11 cellular contexts compared by ENCODE assay signal in the genomic region with DNA sequence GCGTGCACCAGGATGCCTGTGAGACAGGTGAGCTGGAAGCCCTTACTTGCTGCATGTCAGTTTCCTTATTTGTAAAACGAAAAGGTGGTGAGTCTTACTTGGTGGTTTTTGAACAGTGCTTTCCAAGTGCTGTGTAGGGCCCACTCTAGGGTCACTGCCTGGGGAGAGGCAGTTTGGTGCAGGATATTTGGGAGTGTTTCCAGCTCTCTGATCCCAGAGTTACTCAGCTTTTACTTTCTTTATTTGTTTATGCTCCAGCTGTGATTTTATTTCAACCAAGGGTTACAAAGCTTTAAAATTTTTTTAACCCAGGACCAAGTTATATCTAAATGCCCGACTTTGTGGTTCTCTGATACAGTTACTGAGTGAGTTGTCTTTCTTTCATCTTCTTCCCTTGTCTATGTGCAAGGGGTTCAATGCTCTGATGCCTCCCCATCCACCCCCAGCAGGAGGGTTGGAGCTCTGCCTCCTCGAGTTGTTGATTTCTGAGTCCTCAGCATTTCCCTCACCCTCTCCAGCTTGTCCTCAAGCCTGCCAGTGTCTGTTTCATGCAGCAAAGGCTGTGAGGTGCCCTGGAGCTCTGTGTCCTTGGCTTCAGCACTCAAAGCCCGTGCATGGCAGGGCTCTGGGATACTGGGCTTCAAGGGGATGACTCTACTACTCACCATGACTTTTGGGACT.
DNase-seq lines count a peak whose midpoint lies in the region; ATAC-seq lines count a peak whose summit lies in the region.
"Had no signal": no experiment of that assay in that cellular context is flagged by ENCODE, and none has a peak within 500 bp of the region (broad histone marks: within the 10 kb centered on the region; RNA-seq: fewer than 3 reads in every experiment).

No MANE protein-coding gene starts in this region.

- H3K27me3 ChIP-seq in rectal smooth muscle tissue (ENCODE audit: control insufficient read depth, insufficient read depth, low read length), result no peaks in the 10 kb centered on the region

- no peak overlapping the region for H3K9ac ChIP-seq in rectal smooth muscle tissue (ENCODE audit: low read length)
- H3K9ac ChIP-seq: SK-N-SH had no signal

- DNase-seq in Right ventricle myocardium inferior (ENCODE audit: missing footprints), result no peak
- no peak for DNase-seq in cardiac septum (ENCODE audit: low spot score)
- no peak for DNase-seq in left lobe of liver (ENCODE audit: low spot score)
- DNase-seq in T-helper 1 cell, result no peak
- no peak for DNase-seq in D341Med (ENCODE audit: low spot score)
- no peak for DNase-seq in DMS 273 treated with DMSO at 0.1 percent for 48 hours (lab: John Stamatoyannopoulos, UW)
- DNase-seq: activated CD8-positive, alpha-beta T cell treated with anti-CD3 and anti-CD28 coated beads for 36 hours; CD4-positive, alpha-beta T cell; SK-N-SH had no signal

- H3K4me3 ChIP-seq in rectal smooth muscle tissue (ENCODE audit: low read length), result no peak overlapping the region

- no peaks in the 10 kb centered on the region for H3K36me3 ChIP-seq in rectal smooth muscle tissue (ENCODE audit: control insufficient read depth, insufficient read depth, low read length)

- ATAC-seq in Right ventricle myocardium inferior, result peak; percentile 70
- ATAC-seq in left lobe of liver, result peak; percentile 58
- no peak for ATAC-seq in GM18909 (IDR thresholded peaks at IDR 0.05; ENCODE audit: poor library complexity, unreplicated experiment)
- ATAC-seq: activated CD8-positive, alpha-beta T cell treated with anti-CD3 and anti-CD28 coated beads for 36 hours had no signal

- peaks cover 14% of the 10 kb centered on the region for H3K4me1 ChIP-seq in rectal smooth muscle tissue (ENCODE audit: control insufficient read depth, insufficient read depth, low read length)

- intact Hi-C loops in Right ventricle myocardium inferior (cut with DNase I) (no loop called here), cardiac septum (cut with DNase I) (no loop called here)

- peak overlapping the region; percentile 67 for H3K27ac ChIP-seq in rectal smooth muscle tissue (ENCODE audit: low read depth, low read length)
